In the genomic region with DNA sequence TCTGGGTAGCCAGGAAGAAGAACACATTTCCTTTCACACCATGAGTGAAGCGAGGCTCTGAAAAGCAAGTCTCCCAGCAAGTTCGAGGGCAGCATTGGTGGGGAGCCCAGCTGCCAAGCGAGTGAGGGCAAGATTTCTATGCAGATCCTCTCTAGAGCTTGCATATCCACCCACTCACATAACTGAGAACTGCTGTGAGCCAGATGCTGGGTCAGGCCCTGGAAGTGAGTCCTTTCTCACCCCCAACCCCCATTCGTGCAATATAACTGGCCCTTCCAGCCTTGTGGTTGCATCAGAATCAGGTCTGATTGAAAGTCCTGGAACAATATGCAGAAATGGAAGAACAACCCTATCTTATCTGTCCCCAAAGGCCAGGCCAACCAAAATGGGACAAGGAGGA, we compare ENCODE assay signal across 28 cellular contexts.
"Had no signal": no experiment of that assay in that cellular context is flagged by ENCODE, and none has a peak within 500 bp of the region (broad histone marks: within the 10 kb centered on the region; RNA-seq: fewer than 3 reads in every experiment).

No MANE protein-coding gene starts in this region.

- H3K27ac Mint-ChIP-seq: activated CD4-positive, alpha-beta memory T cell treated with anti-CD3 and anti-CD28 coated beads for 36 hours; activated CD4-positive, alpha-beta T cell treated with anti-CD3 and anti-CD28 coated beads, Interleukin-2, amount 10 ng/mL, durations not matched to agents 24 days and 14 days; activated naive CD4-positive, alpha-beta T cell treated with anti-CD3 and anti-CD28 coated beads, Interleukin-2, amount 10 ng/mL, durations not matched to agents 7 days and 5 days; activated T-cell treated with anti-CD3 and anti-CD28 coated beads, Interleukin-2, amount 50 U/mL, for 24 hours; dendritic cell treated with granulocyte-macrophage colony-stimulating factor and Interleukin-4, amounts not matched to agents 40 ng/mL and 50 ng/mL, for 4 days; nephron; T-helper 1 cell treated with Interleukin-12 subunit alpha and Interleukin-12 subunit beta and Interleukin-4 antibody, amounts not matched to agents 30 μg/mL and 1 μg/mL, for 36 hours had no signal

- H3K27me3 Mint-ChIP-seq: activated CD4-positive, alpha-beta memory T cell treated with anti-CD3 and anti-CD28 coated beads for 36 hours; activated CD4-positive, alpha-beta T cell treated with anti-CD3 and anti-CD28 coated beads, Interleukin-2, amount 10 ng/mL, durations not matched to agents 24 days and 14 days; activated naive CD4-positive, alpha-beta T cell treated with anti-CD3 and anti-CD28 coated beads, Interleukin-2, amount 10 ng/mL, durations not matched to agents 7 days and 5 days; activated T-cell treated with anti-CD3 and anti-CD28 coated beads, Interleukin-2, amount 50 U/mL, for 24 hours had no signal

- H3K4me1 ChIP-seq: esophagus squamous epithelium, gastrocnemius medialis, prostate gland, tibial nerve had no signal

- ATAC-seq: gastrocnemius medialis, left cardiac atrium, left ventricle myocardium superior, sciatic nerve had no signal

- H3K36me3 ChIP-seq: esophagus squamous epithelium, gastrocnemius medialis, ovary, prostate gland, tibial nerve, WERI-Rb-1 had no signal

- H3K9me3 ChIP-seq: esophagus squamous epithelium, gastrocnemius medialis, ovary, prostate gland had no signal

- H3K4me3 ChIP-seq: esophagus squamous epithelium, gastrocnemius medialis, ovary, prostate gland, tibial nerve had no signal

- H3K4me3 Mint-ChIP-seq: activated CD4-positive, alpha-beta memory T cell treated with anti-CD3 and anti-CD28 coated beads for 36 hours; activated CD4-positive, alpha-beta T cell treated with anti-CD3 and anti-CD28 coated beads, Interleukin-2, amount 10 ng/mL, durations not matched to agents 24 days and 14 days; activated naive CD4-positive, alpha-beta T cell treated with anti-CD3 and anti-CD28 coated beads, Interleukin-2, amount 10 ng/mL, durations not matched to agents 7 days and 5 days; activated T-cell treated with anti-CD3 and anti-CD28 coated beads, Interleukin-2, amount 50 U/mL, for 24 hours; dendritic cell treated with granulocyte-macrophage colony-stimulating factor and Interleukin-4, amounts not matched to agents 40 ng/mL and 50 ng/mL, for 4 days; nephron; T-helper 1 cell treated with Interleukin-12 subunit alpha and Interleukin-12 subunit beta and Interleukin-4 antibody, amounts not matched to agents 30 μg/mL and 1 μg/mL, for 36 hours had no signal

- H3K27me3 ChIP-seq: esophagus squamous epithelium, gastrocnemius medialis, ovary, tibial nerve had no signal

- H3K27ac ChIP-seq: epithelial cell of prostate, esophagus squamous epithelium, gastrocnemius medialis, ovary, prostate gland, tibial nerve, WERI-Rb-1 had no signal

- H3K9me3 Mint-ChIP-seq: activated CD4-positive, alpha-beta memory T cell treated with anti-CD3 and anti-CD28 coated beads for 36 hours; activated CD4-positive, alpha-beta T cell treated with anti-CD3 and anti-CD28 coated beads, Interleukin-2, amount 10 ng/mL, durations not matched to agents 24 days and 14 days; activated naive CD4-positive, alpha-beta T cell treated with anti-CD3 and anti-CD28 coated beads, Interleukin-2, amount 10 ng/mL, durations not matched to agents 7 days and 5 days; activated T-cell treated with anti-CD3 and anti-CD28 coated beads, Interleukin-2, amount 50 U/mL, for 24 hours; dendritic cell treated with granulocyte-macrophage colony-stimulating factor and Interleukin-4, amounts not matched to agents 40 ng/mL and 50 ng/mL, for 4 days; T-helper 1 cell treated with Interleukin-12 subunit alpha and Interleukin-12 subunit beta and Interleukin-4 antibody, amounts not matched to agents 30 μg/mL and 1 μg/mL, for 36 hours had no signal

- H3K36me3 Mint-ChIP-seq: activated CD4-positive, alpha-beta memory T cell treated with anti-CD3 and anti-CD28 coated beads for 36 hours; activated naive CD4-positive, alpha-beta T cell treated with anti-CD3 and anti-CD28 coated beads, Interleukin-2, amount 10 ng/mL, durations not matched to agents 7 days and 5 days had no signal

- H3K4me1 Mint-ChIP-seq: activated CD4-positive, alpha-beta T cell treated with anti-CD3 and anti-CD28 coated beads, Interleukin-2, amount 10 ng/mL, durations not matched to agents 24 days and 14 days; activated naive CD4-positive, alpha-beta T cell treated with anti-CD3 and anti-CD28 coated beads, Interleukin-2, amount 10 ng/mL, durations not matched to agents 7 days and 5 days had no signal

- DNase-seq: activated CD4-positive, alpha-beta memory T cell treated with anti-CD3 and anti-CD28 coated beads for 36 hours; activated CD4-positive, alpha-beta T cell treated with anti-CD3 and anti-CD28 coated beads, Interleukin-2, amount 10 ng/mL, durations not matched to agents 24 days and 14 days; activated CD4-positive, CD25-positive, alpha-beta regulatory T cell treated with anti-CD3 and anti-CD28 coated beads, Interleukin-2, amount 50 U/mL, for 72 hours; activated CD8-positive, alpha-beta memory T cell treated with anti-CD3 and anti-CD28 coated beads, Interleukin-2, amount 50 U/mL, for 4 hours; activated gamma-delta T cell; activated naive CD4-positive, alpha-beta T cell treated with anti-CD3 and anti-CD28 coated beads, Interleukin-2, amount 10 ng/mL, durations not matched to agents 7 days and 5 days; activated T-cell treated with anti-CD3 and anti-CD28 coated beads, Interleukin-2, amount 50 U/mL, for 24 hours; amygdala; caudate nucleus; effector CD4-positive, alpha-beta T cell; esophagus squamous epithelium; gastrocnemius medialis; glutamatergic neuron; left cardiac atrium; left ventricle myocardium superior; mammary epithelial cell; ovary; retina; stimulated activated naive CD4-positive, alpha-beta T cell; T-helper 9 cell; WERI-Rb-1 had no signal
